Comparison of ENCODE assay signal across 14 cellular contexts in the genomic region with DNA sequence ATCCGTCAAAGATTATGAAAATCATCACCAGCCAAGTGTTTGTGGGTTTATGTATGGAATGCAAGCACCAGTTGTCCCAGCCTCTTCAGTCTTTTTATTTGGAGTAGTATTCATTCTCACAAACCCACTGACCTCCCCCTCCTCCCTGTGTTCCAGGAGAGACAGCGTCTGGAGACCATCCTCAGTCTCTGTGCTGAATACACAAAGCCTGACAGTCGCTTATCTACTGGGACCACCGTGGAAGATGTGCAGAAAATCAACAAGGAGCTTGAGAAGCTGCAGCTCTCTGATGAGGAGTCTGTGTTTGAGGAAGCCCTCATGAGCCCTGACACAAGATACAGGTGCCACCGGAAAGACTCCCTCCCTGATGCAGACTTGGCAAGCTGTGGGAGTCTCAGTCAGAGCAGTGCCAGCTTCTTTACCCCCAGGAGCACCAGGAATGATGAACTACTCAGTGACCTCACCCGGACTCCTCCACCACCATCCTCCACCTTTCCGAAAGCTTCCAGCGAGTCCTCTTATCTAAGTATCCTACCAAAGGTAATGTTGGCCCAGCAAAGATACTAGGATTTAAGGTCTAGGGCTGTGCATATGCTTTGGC.
"Had no signal": no experiment of that assay in that cellular context is flagged by ENCODE, and none has a peak within 500 bp of the region (broad histone marks: within the 10 kb centered on the region; RNA-seq: fewer than 3 reads in every experiment).

No MANE protein-coding gene starts in this region.

- ATAC-seq: activated CD4-positive, alpha-beta T cell treated with anti-CD3 and anti-CD28 coated beads for 36 hours; gastrocnemius medialis; left cardiac atrium had no signal

- H3K27ac ChIP-seq: gastrocnemius medialis, spleen, thyroid gland had no signal

- DNase-seq: activated CD4-positive, alpha-beta memory T cell treated with anti-CD3 and anti-CD28 coated beads for 36 hours; activated CD4-positive, alpha-beta T cell treated with anti-CD3 and anti-CD28 coated beads for 36 hours; dorsolateral prefrontal cortex; gastrocnemius medialis; head of caudate nucleus; immature natural killer cell; left cardiac atrium; nucleus accumbens; sigmoid colon; spleen; stimulated activated naive CD4-positive, alpha-beta T cell; thyroid gland had no signal

- H3K27me3 ChIP-seq: dorsolateral prefrontal cortex, gastrocnemius medialis, sigmoid colon, spleen, thyroid gland had no signal

- H3K36me3 ChIP-seq: gastrocnemius medialis, thyroid gland had no signal

- H3K27ac Mint-ChIP-seq: activated CD4-positive, alpha-beta memory T cell treated with anti-CD3 and anti-CD28 coated beads for 36 hours; activated CD4-positive, alpha-beta T cell treated with anti-CD3 and anti-CD28 coated beads for 36 hours; activated naive CD8-positive, alpha-beta T cell; immature natural killer cell; natural killer cell treated with Interleukin-12 subunit alpha and Interleukin-12 subunit beta and Interleukin-15 and Interleukin-18, amount 100 ng/mL, for 72 hours had no signal

- H3K4me3 Mint-ChIP-seq: activated CD4-positive, alpha-beta memory T cell treated with anti-CD3 and anti-CD28 coated beads for 36 hours; activated CD4-positive, alpha-beta T cell treated with anti-CD3 and anti-CD28 coated beads for 36 hours; activated naive CD8-positive, alpha-beta T cell; immature natural killer cell; natural killer cell treated with Interleukin-12 subunit alpha and Interleukin-12 subunit beta and Interleukin-15 and Interleukin-18, amount 100 ng/mL, for 72 hours had no signal

- H3K9me3 Mint-ChIP-seq: activated CD4-positive, alpha-beta memory T cell treated with anti-CD3 and anti-CD28 coated beads for 36 hours; immature natural killer cell; natural killer cell treated with Interleukin-12 subunit alpha and Interleukin-12 subunit beta and Interleukin-15 and Interleukin-18, amount 100 ng/mL, for 72 hours had no signal

- H3K27me3 Mint-ChIP-seq: activated CD4-positive, alpha-beta memory T cell treated with anti-CD3 and anti-CD28 coated beads for 36 hours; activated CD4-positive, alpha-beta T cell treated with anti-CD3 and anti-CD28 coated beads for 36 hours; activated naive CD8-positive, alpha-beta T cell; natural killer cell treated with Interleukin-12 subunit alpha and Interleukin-12 subunit beta and Interleukin-15 and Interleukin-18, amount 100 ng/mL, for 72 hours had no signal

- H3K4me1 Mint-ChIP-seq: activated CD4-positive, alpha-beta T cell treated with anti-CD3 and anti-CD28 coated beads for 36 hours had no signal

- H3K4me3 ChIP-seq: gastrocnemius medialis, sigmoid colon, spleen, thyroid gland had no signal
